1 cellular context compared by ENCODE assay signal in the genomic region with DNA sequence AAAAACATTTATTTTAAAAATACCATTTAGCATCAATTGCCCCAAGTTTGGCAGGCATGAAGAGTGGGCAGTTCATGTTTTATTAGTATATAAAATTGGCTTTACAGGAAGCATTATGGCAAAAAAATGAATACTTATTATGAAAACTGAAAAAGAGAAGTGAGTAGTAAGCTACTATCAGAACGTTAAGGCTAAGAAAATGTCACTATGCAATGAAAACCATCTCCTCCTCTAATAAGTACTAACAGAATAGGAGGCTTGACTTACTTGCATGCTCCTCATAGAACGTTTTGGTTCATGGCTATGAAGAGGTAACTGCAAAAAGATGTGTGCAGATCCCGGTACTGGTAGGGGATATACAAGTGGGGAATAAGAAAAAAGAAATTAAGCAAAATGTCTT.
TF ChIP-seq lines count a peak whose summit lies in the region.

No MANE protein-coding gene starts in this region.

TF ChIP-seq in GM23338, 12 proteins besides CTCF, POLR2A, EP300 and RAD21 (continued from another document):
- TF ChIP-seq, protein P1, sequence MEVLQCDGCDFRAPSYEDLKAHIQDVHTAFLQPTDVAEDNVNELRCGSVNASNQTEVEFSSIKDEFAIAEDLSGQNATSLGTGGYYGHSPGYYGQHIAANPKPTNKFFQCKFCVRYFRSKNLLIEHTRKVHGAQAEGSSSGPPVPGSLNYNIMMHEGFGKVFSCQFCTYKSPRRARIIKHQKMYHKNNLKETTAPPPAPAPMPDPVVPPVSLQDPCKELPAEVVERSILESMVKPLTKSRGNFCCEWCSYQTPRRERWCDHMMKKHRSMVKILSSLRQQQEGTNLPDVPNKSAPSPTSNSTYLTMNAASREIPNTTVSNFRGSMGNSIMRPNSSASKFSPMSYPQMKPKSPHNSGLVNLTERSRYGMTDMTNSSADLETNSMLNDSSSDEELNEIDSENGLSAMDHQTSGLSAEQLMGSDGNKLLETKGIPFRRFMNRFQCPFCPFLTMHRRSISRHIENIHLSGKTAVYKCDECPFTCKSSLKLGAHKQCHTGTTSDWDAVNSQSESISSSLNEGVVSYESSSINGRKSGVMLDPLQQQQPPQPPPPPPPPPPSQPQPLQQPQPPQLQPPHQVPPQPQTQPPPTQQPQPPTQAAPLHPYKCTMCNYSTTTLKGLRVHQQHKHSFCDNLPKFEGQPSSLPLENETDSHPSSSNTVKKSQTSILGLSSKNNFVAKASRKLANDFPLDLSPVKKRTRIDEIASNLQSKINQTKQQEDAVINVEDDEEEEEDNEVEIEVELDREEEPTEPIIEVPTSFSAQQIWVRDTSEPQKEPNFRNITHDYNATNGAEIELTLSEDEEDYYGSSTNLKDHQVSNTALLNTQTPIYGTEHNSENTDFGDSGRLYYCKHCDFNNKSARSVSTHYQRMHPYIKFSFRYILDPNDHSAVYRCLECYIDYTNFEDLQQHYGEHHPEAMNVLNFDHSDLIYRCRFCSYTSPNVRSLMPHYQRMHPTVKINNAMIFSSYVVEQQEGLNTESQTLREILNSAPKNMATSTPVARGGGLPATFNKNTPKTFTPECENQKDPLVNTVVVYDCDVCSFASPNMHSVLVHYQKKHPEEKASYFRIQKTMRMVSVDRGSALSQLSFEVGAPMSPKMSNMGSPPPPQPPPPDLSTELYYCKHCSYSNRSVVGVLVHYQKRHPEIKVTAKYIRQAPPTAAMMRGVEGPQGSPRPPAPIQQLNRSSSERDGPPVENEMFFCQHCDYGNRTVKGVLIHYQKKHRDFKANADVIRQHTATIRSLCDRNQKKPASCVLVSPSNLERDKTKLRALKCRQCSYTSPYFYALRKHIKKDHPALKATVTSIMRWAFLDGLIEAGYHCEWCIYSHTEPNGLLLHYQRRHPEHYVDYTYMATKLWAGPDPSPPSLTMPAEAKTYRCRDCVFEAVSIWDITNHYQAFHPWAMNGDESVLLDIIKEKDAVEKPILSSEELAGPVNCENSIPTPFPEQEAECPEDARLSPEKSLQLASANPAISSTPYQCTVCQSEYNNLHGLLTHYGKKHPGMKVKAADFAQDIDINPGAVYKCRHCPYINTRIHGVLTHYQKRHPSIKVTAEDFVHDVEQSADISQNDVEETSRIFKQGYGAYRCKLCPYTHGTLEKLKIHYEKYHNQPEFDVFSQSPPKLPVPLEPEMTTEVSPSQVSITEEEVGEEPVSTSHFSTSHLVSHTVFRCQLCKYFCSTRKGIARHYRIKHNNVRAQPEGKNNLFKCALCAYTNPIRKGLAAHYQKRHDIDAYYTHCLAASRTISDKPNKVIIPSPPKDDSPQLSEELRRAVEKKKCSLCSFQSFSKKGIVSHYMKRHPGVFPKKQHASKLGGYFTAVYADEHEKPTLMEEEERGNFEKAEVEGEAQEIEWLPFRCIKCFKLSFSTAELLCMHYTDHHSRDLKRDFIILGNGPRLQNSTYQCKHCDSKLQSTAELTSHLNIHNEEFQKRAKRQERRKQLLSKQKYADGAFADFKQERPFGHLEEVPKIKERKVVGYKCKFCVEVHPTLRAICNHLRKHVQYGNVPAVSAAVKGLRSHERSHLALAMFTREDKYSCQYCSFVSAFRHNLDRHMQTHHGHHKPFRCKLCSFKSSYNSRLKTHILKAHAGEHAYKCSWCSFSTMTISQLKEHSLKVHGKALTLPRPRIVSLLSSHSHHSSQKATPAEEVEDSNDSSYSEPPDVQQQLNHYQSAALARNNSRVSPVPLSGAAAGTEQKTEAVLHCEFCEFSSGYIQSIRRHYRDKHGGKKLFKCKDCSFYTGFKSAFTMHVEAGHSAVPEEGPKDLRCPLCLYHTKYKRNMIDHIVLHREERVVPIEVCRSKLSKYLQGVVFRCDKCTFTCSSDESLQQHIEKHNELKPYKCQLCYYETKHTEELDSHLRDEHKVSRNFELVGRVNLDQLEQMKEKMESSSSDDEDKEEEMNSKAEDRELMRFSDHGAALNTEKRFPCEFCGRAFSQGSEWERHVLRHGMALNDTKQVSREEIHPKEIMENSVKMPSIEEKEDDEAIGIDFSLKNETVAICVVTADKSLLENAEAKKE (CRISPR knock-in tag; IDR thresholded peaks at IDR 0.05), result no peak
- TF ChIP-seq, protein P2, sequence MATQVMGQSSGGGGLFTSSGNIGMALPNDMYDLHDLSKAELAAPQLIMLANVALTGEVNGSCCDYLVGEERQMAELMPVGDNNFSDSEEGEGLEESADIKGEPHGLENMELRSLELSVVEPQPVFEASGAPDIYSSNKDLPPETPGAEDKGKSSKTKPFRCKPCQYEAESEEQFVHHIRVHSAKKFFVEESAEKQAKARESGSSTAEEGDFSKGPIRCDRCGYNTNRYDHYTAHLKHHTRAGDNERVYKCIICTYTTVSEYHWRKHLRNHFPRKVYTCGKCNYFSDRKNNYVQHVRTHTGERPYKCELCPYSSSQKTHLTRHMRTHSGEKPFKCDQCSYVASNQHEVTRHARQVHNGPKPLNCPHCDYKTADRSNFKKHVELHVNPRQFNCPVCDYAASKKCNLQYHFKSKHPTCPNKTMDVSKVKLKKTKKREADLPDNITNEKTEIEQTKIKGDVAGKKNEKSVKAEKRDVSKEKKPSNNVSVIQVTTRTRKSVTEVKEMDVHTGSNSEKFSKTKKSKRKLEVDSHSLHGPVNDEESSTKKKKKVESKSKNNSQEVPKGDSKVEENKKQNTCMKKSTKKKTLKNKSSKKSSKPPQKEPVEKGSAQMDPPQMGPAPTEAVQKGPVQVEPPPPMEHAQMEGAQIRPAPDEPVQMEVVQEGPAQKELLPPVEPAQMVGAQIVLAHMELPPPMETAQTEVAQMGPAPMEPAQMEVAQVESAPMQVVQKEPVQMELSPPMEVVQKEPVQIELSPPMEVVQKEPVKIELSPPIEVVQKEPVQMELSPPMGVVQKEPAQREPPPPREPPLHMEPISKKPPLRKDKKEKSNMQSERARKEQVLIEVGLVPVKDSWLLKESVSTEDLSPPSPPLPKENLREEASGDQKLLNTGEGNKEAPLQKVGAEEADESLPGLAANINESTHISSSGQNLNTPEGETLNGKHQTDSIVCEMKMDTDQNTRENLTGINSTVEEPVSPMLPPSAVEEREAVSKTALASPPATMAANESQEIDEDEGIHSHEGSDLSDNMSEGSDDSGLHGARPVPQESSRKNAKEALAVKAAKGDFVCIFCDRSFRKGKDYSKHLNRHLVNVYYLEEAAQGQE (IDR thresholded peaks at IDR 0.05; ENCODE audit: unreplicated experiment), result no peak
- no peak for TF ChIP-seq ZNF331 (CRISPR knock-in tag; IDR thresholded peaks at IDR 0.05; ENCODE audit: low read depth)
- no peak for TF ChIP-seq CREB1 (CRISPR knock-in tag; IDR thresholded peaks at IDR 0.05; ENCODE audit: low read depth)
- TF ChIP-seq EZH2 (IDR thresholded peaks at IDR 0.05; ENCODE audit: low read depth, unreplicated experiment), result no peak
- no peak for TF ChIP-seq NANOG (IDR thresholded peaks at IDR 0.05; ENCODE audit: borderline replicate concordance)
- TF ChIP-seq EZH2phosphoT487 (IDR thresholded peaks at IDR 0.05; ENCODE audit: unreplicated experiment), result no peak
